In the genomic region with DNA sequence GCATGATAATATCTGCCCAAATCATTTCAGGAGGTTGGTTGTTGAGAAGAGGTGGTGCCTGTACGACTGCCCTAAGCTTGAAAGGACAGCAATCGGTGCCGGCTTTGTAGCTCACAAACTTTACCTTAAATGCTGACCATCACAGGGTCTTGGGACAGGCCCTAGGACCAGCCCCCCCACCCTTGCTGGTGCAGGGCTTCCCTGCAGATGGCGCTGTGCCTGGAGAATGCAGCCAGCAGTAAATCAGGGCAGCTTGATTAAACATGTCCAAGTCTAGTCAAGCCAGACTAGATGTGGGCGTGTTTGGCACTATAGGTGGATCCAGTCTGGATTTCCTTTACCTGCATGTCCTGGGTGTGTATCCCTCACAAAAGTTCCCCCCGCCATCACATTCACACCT, we compare ENCODE assay signal across 13 cellular contexts.
A peak's percentile ranks its signal among the peaks of the same experiment; 100 is the strongest.
DNase-seq lines count a peak whose midpoint lies in the region; ATAC-seq, FAIRE-seq and TF ChIP-seq lines count a peak whose summit lies in the region.
"Had no signal": no experiment of that assay in that cellular context is flagged by ENCODE, and none has a peak within 500 bp of the region (broad histone marks: within the 10 kb centered on the region; RNA-seq: fewer than 3 reads in every experiment).

No MANE protein-coding gene starts in this region.

- peak; percentile 17 for DNase-seq in activated CD4-positive, alpha-beta memory T cell treated with anti-CD3 and anti-CD28 coated beads for 36 hours
- no peak for DNase-seq in activated CD4-positive, alpha-beta memory T cell treated with anti-CD3 and anti-CD28 coated beads, Interleukin-2, amount 10 ng/mL, durations not matched to agents 7 days and 5 days
- no peak for DNase-seq in chondrocyte (ENCODE audit: low spot score)
- no peak for DNase-seq in retinal pigment epithelial cell (ENCODE audit: low read depth)
- no peak for DNase-seq in ureter (ENCODE audit: low spot score)
- no peak for DNase-seq in pancreas
- DNase-seq: Kasumi-1, mucosa of descending colon, NCI-H2107, trophoblast cell had no signal

- H3K27me3 ChIP-seq in pancreas = peaks cover 0 to 8% (median under 1%) of the 10 kb centered on the region in 4 donors

- H3K27ac Mint-ChIP-seq in activated CD4-positive, alpha-beta memory T cell treated with anti-CD3 and anti-CD28 coated beads for 36 hours = no peak overlapping the region
- no peak overlapping the region for H3K27ac Mint-ChIP-seq in activated CD4-positive, alpha-beta memory T cell treated with anti-CD3 and anti-CD28 coated beads, Interleukin-2, amount 10 ng/mL, durations not matched to agents 7 days and 5 days
- no peak overlapping the region for H3K27ac Mint-ChIP-seq in chondrocyte (ENCODE audit: unreplicated experiment)

- no peak overlapping the region for H3K4me3 Mint-ChIP-seq in activated CD4-positive, alpha-beta memory T cell treated with anti-CD3 and anti-CD28 coated beads for 36 hours
- H3K4me3 Mint-ChIP-seq in activated CD4-positive, alpha-beta memory T cell treated with anti-CD3 and anti-CD28 coated beads, Interleukin-2, amount 10 ng/mL, durations not matched to agents 7 days and 5 days = no peak overlapping the region
- H3K4me3 Mint-ChIP-seq in chondrocyte (ENCODE audit: unreplicated experiment) = no peak overlapping the region

- CTCF ChIA-PET in activated CD4-positive, alpha-beta memory T cell treated with anti-CD3 and anti-CD28 coated beads for 36 hours (lab: Charles Lee) = interaction anchor here (0.6 to 1.4 kb wide), 2 partner anchors 8 to 183 kb away, joined by 3 to 5 read pairs; no protein-coding TSS in a partner anchor
- CTCF ChIA-PET in activated CD4-positive, alpha-beta memory T cell treated with anti-CD3 and anti-CD28 coated beads, Interleukin-2, amount 10 ng/mL, durations not matched to agents 7 days and 5 days (lab: Charles Lee) = interaction anchor here (1.1 to 2.5 kb wide), 2 partner anchors 8 to 638 kb away, joined by 3 to 12 read pairs; no protein-coding TSS in a partner anchor

- H3K36me3 ChIP-seq in pancreas = no peaks in the 10 kb centered on the region

- H3K9me3 ChIP-seq in pancreas = no peaks in the 10 kb centered on the region
- H3K9me3 ChIP-seq: mucosa of descending colon had no signal

- no peak for FAIRE-seq in pancreas (lab: Jason Lieb, UNC)

- 67 to 69% methylated on average over 6 of the region's 6 CpGs for WGBS in pancreas, 2 donors

- no peaks in the 10 kb centered on the region for H3K4me1 ChIP-seq in pancreas

- H3K9me3 Mint-ChIP-seq in activated CD4-positive, alpha-beta memory T cell treated with anti-CD3 and anti-CD28 coated beads for 36 hours = no peaks in the 10 kb centered on the region
- no peaks in the 10 kb centered on the region for H3K9me3 Mint-ChIP-seq in activated CD4-positive, alpha-beta memory T cell treated with anti-CD3 and anti-CD28 coated beads, Interleukin-2, amount 10 ng/mL, durations not matched to agents 7 days and 5 days
- no peaks in the 10 kb centered on the region for H3K9me3 Mint-ChIP-seq in chondrocyte (ENCODE audit: low read depth)

- no peaks in the 10 kb centered on the region for H3K36me3 Mint-ChIP-seq in activated CD4-positive, alpha-beta memory T cell treated with anti-CD3 and anti-CD28 coated beads for 36 hours
- H3K36me3 Mint-ChIP-seq in activated CD4-positive, alpha-beta memory T cell treated with anti-CD3 and anti-CD28 coated beads, Interleukin-2, amount 10 ng/mL, durations not matched to agents 7 days and 5 days (ENCODE audit: low read depth) = no peaks in the 10 kb centered on the region
- H3K36me3 Mint-ChIP-seq in chondrocyte (ENCODE audit: low read depth) = no peaks in the 10 kb centered on the region

- POLR2A ChIA-PET in activated CD4-positive, alpha-beta memory T cell treated with anti-CD3 and anti-CD28 coated beads for 36 hours (lab: Charles Lee) = no interaction called here
- POLR2A ChIA-PET in activated CD4-positive, alpha-beta memory T cell treated with anti-CD3 and anti-CD28 coated beads, Interleukin-2, amount 10 ng/mL, durations not matched to agents 7 days and 5 days (lab: Charles Lee) = no interaction called here

- TF ChIP-seq CTCF in chondrocyte (IDR thresholded peaks at IDR 0.05) = peak; percentile 26
- TF ChIP-seq CTCF in retinal pigment epithelial cell (conservative IDR thresholded peaks at IDR 0.05; ENCODE audit: low read depth, low read length) = peak; percentile 35
- no peak for TF ChIP-seq CTCF in pancreas (IDR thresholded peaks at IDR 0.05)

- peak; percentile 59 for TF ChIP-seq RAD21 in Ishikawa (IDR thresholded peaks at IDR 0.05; ENCODE audit: low read depth)

- H3K27ac ChIP-seq in pancreas = no peak overlapping the region

- H3K27me3 Mint-ChIP-seq in activated CD4-positive, alpha-beta memory T cell treated with anti-CD3 and anti-CD28 coated beads for 36 hours = no peaks in the 10 kb centered on the region
- H3K27me3 Mint-ChIP-seq in activated CD4-positive, alpha-beta memory T cell treated with anti-CD3 and anti-CD28 coated beads, Interleukin-2, amount 10 ng/mL, durations not matched to agents 7 days and 5 days = peaks cover 4% of the 10 kb centered on the region
- peaks cover 12% of the 10 kb centered on the region for H3K27me3 Mint-ChIP-seq in chondrocyte (ENCODE audit: low read depth)

- ATAC-seq in HG03097 (IDR thresholded peaks at IDR 0.05; ENCODE audit: low FRiP score, unreplicated experiment) (no peak), pancreas (no peak)
- ATAC-seq: activated CD4-positive, CD25-positive, alpha-beta regulatory T cell treated with anti-CD3 and anti-CD28 coated beads, Interleukin-2, amount 50 U/mL, for 24 hours; mucosa of descending colon had no signal

- intact Hi-C loops in activated CD4-positive, alpha-beta memory T cell treated with anti-CD3 and anti-CD28 coated beads for 36 hours (cut with micrococcal nuclease) = no loop called here
- intact Hi-C loops in pancreas (cut with DNase I) = loop anchor here in 1 of 3 donors (10.0 kb wide), 1 partner anchor 176 kb away; no protein-coding TSS in a partner anchor

- TF ChIP-seq EP300 in Ishikawa (IDR thresholded peaks at IDR 0.05; ENCODE audit: borderline replicate concordance) = no peak

- no peak overlapping the region for H3K4me3 ChIP-seq in retinal pigment epithelial cell (ENCODE audit: low read length)
- H3K4me3 ChIP-seq in pancreas = no peak overlapping the region
- H3K4me3 ChIP-seq: mucosa of descending colon had no signal

- H3K4me1 Mint-ChIP-seq in activated CD4-positive, alpha-beta memory T cell treated with anti-CD3 and anti-CD28 coated beads for 36 hours (ENCODE audit: low read depth) = peaks cover 7% of the 10 kb centered on the region
- peaks cover 18% of the 10 kb centered on the region for H3K4me1 Mint-ChIP-seq in activated CD4-positive, alpha-beta memory T cell treated with anti-CD3 and anti-CD28 coated beads, Interleukin-2, amount 10 ng/mL, durations not matched to agents 7 days and 5 days
- no peaks in the 10 kb centered on the region for H3K4me1 Mint-ChIP-seq in chondrocyte (ENCODE audit: low read depth)

TF ChIP-seq in Ishikawa, 13 proteins besides CTCF, POLR2A, EP300 and RAD21:
- TF ChIP-seq EGR1 (IDR thresholded peaks at IDR 0.05) = no peak
- 0 out of 2 replicates have a peak, but pooled peaks have one; percentile 12 for TF ChIP-seq TEAD4 (IDR thresholded peaks at IDR 0.05)
TF ChIP-seq in Ishikawa: peak in this region for 1.

Comparison
In these comparisons a context has a peak if more than half of its experiments do, and no peak if none do; other contexts are left out.
1. CTCF ChIP-seq: peak in chondrocyte (single experiment) and retinal pigment epithelial cell (single experiment); none in pancreas (0 of 4).